10 cellular contexts compared by ENCODE assay signal in the genomic region with DNA sequence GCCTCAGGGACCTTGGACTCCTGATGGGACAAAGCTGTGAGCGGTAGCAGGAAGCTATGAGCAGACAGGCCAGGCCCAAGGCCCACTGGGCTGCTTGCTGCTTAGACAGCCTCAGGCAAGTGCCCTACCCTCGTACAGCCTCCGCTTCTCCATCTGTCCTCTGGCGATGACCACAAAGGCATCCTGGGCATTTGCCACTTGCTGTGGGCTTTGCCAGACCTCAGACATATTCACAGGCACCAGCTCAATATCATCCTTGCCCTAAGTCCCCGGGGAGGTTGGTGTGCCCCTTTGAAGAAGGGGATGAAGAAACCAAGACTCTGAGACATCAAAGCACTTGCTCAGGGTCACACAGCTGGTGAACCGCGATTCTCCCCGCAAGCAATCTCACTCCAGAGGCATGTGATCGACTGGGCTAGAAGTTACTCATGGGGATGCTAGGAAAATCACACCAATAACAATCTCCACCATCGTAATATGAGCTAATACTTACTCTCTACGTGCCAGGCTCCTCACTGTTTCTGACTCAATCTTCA. TPM values are rescaled to one million over a fixed set of nuclear protein-coding genes. Genes with fewer than 3 reads are reported as not detected.
A peak's percentile ranks its signal among the peaks of the same experiment; 100 is the strongest.
DNase-seq lines count a peak whose midpoint lies in the region; ATAC-seq, FAIRE-seq and TF ChIP-seq lines count a peak whose summit lies in the region.
"Had no signal": no experiment of that assay in that cellular context is flagged by ENCODE, and none has a peak within 500 bp of the region (broad histone marks: within the 10 kb centered on the region; RNA-seq: fewer than 3 reads in every experiment).

No MANE protein-coding gene starts in this region.

- SMC1A ChIA-PET in GM12878 (lab: Charles Lee; ENCODE audit: uncharacterized antibody, unreplicated experiment), result no interaction called here

- no peak for TF ChIP-seq POLR2A in GM12878 (IDR thresholded peaks at IDR 0.05; ENCODE audit: low read depth, low read length)

- H4K20me1 ChIP-seq in GM12878 (ENCODE audit: control insufficient read depth, insufficient read depth), result no peaks in the 10 kb centered on the region

- no peaks in the 10 kb centered on the region for H3K9me3 ChIP-seq in GM12878 (replicated peaks; ENCODE audit: control insufficient read depth, insufficient read depth, low read length)

- no peak for TF ChIP-seq EP300 in GM12878 (IDR thresholded peaks at IDR 0.05; ENCODE audit: borderline replicate concordance in 1 of 2, control insufficient read depth in 1 of 2, low read depth in 2 of 2, low read length in 2 of 2)

- CTCF ChIA-PET in GM12878 (lab: Yijun Ruan, JAX), result interaction anchor here (0.6 to 1.0 kb wide), 2 partner anchors 40 to 167 kb away, joined by 3 read pairs; no protein-coding TSS in a partner anchor

- H3K4me3 ChIP-seq in AG09309 (ENCODE audit: control insufficient read depth, low read depth, low read length) (no peak overlapping the region), GM12878 (no peak overlapping the region)

- H2AFZ ChIP-seq in GM12878 (ENCODE audit: control insufficient read depth, low read depth, low read length), result no peak overlapping the region

- no peak overlapping the region for H3K9ac ChIP-seq in GM12878 (ENCODE audit: control insufficient read depth, insufficient read depth, low read length)

- ATAC-seq in GM12878 (no peak), HG02763 (IDR thresholded peaks at IDR 0.05; ENCODE audit: unreplicated experiment) (no peak), HG02840 (IDR thresholded peaks at IDR 0.05; ENCODE audit: low FRiP score, unreplicated experiment) (no peak)
- ATAC-seq: WTC11 had no signal

- no peak for TF ChIP-seq RAD21 in GM12878 (IDR thresholded peaks at IDR 0.05; ENCODE audit: insufficient read depth, low read depth, low read length)

- H3K79me2 ChIP-seq in GM12878 (ENCODE audit: control insufficient read depth, insufficient read depth, low read length), result no peaks in the 10 kb centered on the region

- H3K27ac ChIP-seq in GM12878 (ENCODE audit: control insufficient read depth, insufficient read depth), result no peak overlapping the region

- DNase-seq in AG09309 (ENCODE audit: low read depth), result peak; percentile 87
- peak; percentile 64 for DNase-seq in HTR-8/SVneo (ENCODE audit: insufficient read length, low spot score)
- DNase-seq in GM12878 (ENCODE audit: low read depth, low spot score), result no peak
- DNase-seq in kidney tubule cell (ENCODE audit: low spot score), result peak; percentile 85
- DNase-seq in stimulated activated naive CD4-positive, alpha-beta T cell treated with Interleukin-2 at 50 U/mL for 16 hours (lab: John Stamatoyannopoulos, UW), result no peak
- DNase-seq in NCI-H1930 (lab: John Stamatoyannopoulos, UW), result no peak
- DNase-seq: NCI-H2107 had no signal

- no peaks in the 10 kb centered on the region for H3K4me1 ChIP-seq in GM12878 (ENCODE audit: control insufficient read depth, insufficient read depth, low read length)

- FAIRE-seq in HTR-8/SVneo (lab: Jason Lieb, UNC) (peak; percentile 87), GM12878 (lab: Jason Lieb, UNC) (no peak)

- intact Hi-C loops in GM12878 (cut with micrococcal nuclease; ENCODE audit: unreplicated experiment), result no loop called here

- TF ChIP-seq CTCF in AG09309 (IDR thresholded peaks at IDR 0.05; ENCODE audit: control insufficient read depth, insufficient read depth, low read depth, low read length, missing control alignments), result no peak
- TF ChIP-seq CTCF in GM12878 (IDR thresholded peaks at IDR 0.05 in 2 of 3, conservative IDR thresholded peaks at IDR 0.05 in 1 of 3; ENCODE audit: control insufficient read depth in 2 of 3, extremely low read depth in 1 of 3, insufficient read depth in 1 of 3, low read depth in 3 of 3, low read length in 3 of 3), result no peak

- RAD21 ChIA-PET in GM12878 (lab: Charles Lee; ENCODE audit: unreplicated experiment), result no interaction called here

- in situ Hi-C loops in GM12878 (cut with MboI), result no loop called here

- no peak overlapping the region for H3K4me2 ChIP-seq in GM12878 (ENCODE audit: control insufficient read depth, insufficient read depth)

- no peaks in the 10 kb centered on the region for H3K27me3 ChIP-seq in GM12878 (replicated peaks in 1 of 2; ENCODE audit: control insufficient read depth in 2 of 2, insufficient read depth in 2 of 2, low read length in 1 of 2)

- POLR2A ChIA-PET in GM12878 (lab: Charles Lee), result no interaction called here

- BruUV-seq in GM12878 (replicated peaks; lab: Mats Ljungman, UMichigan), result no TSS peak

- H3K36me3 ChIP-seq in GM12878 (ENCODE audit: control insufficient read depth in 2 of 2, insufficient read depth in 2 of 2, low read length in 1 of 2), result no peaks in the 10 kb centered on the region

- 31% methylated on average over 11 of the region's 11 CpGs for WGBS in GM12878 (ENCODE audit: insufficient coverage, insufficient replicate concordance, low lambda C conversion rate, missing lambda C conversion rate)

TF ChIP-seq in GM12878, 131 proteins besides CTCF, POLR2A, EP300 and RAD21:
- no peak for TF ChIP-seq SUZ12 (IDR thresholded peaks at IDR 0.05; ENCODE audit: unreplicated experiment)
- peak; percentile 39; the same call in 1 of the 2 replicates for TF ChIP-seq RUNX3 (IDR thresholded peaks at IDR 0.05; ENCODE audit: low read length)
- no peak for TF ChIP-seq FOXK2 (IDR thresholded peaks at IDR 0.05)

RNA-seq across cellular contexts. Expression of gene PPL, which starts 21.7 kb away (rescaled TPM):
- not detected in 2 replicates for total RNA-seq in GM12878 (2013; cell fraction: nucleolus; rRNA removed)
- 0.05 and 0.06 TPM in 2 replicates for total RNA-seq in GM12878 (2014; rRNA removed)
- total RNA-seq in GM12878 (2014; rRNA removed; fragmentation: Illumina TruSeq; extraction: Trizol), result 0.04 TPM in 1 of 2 replicates, not detected in the other
- 0.11 and 0.18 TPM in 2 replicates for total RNA-seq in GM12878 (2021)
- 0.29 TPM for polyA plus RNA-seq in GM12878 (2011; ENCODE audit: low read depth)
- polyA plus RNA-seq in GM12878 (2011; rRNA removed), result 0.04 TPM in 1 of 2 replicates, not detected in the other
- polyA plus RNA-seq in GM12878 (2011; cell fraction: cytosol; rRNA removed), result 0.03 TPM in 2 replicates
- 0.12 and 0.18 TPM in 2 replicates for polyA plus RNA-seq in GM12878 (2011; cell fraction: nucleus; rRNA removed)
- 0.11 and 0.14 TPM in 2 replicates for polyA plus RNA-seq in GM12878 (2012)
- 0.03 TPM in 1 of 2 replicates, not detected in the other for polyA plus RNA-seq in GM12878 (2014; fragmentation: Illumina TruSeq; extraction: Trizol)
- polyA plus RNA-seq in GM12878 (2014; fragmentation: Nextera tagmentation; extraction: Ambion mirVana), result not detected
- polyA plus RNA-seq in GM12878 (2014; rRNA removed), result 0.03 and 0.04 TPM in 2 replicates
- under 1 TPM; 0.19 to 0.47 TPM for polyA plus RNA-seq in GM12878 (2016; fragmentation: Nextera tagmentation; extraction: Ambion mirVana)
- 0.05 TPM in 1 of 2 replicates, not detected in the other for polyA minus RNA-seq in GM12878 (2011; rRNA and poly(A)+ RNA removed)
- 0.31 TPM in 1 of 2 replicates, not detected in the other for polyA minus RNA-seq in GM12878 (2011; cell fraction: cytosol; rRNA and poly(A)+ RNA removed)
- not detected in 2 replicates for polyA minus RNA-seq in GM12878 (2011; cell fraction: nucleus; rRNA and poly(A)+ RNA removed)

RNA-seq across cellular contexts. Expression of gene SEC14L5, which starts 42.8 kb away (rescaled TPM):
- not detected in 2 replicates for total RNA-seq in GM12878 (2013; cell fraction: nucleolus; rRNA removed)
- not detected in 2 replicates for total RNA-seq in GM12878 (2014; rRNA removed)
- total RNA-seq in GM12878 (2014; rRNA removed; fragmentation: Illumina TruSeq; extraction: Trizol), result not detected in 2 replicates
- total RNA-seq in GM12878 (2021), result not detected in 2 replicates
- polyA plus RNA-seq in GM12878 (2011; ENCODE audit: low read depth), result not detected
- polyA plus RNA-seq in GM12878 (2011; rRNA removed), result not detected in 2 replicates
- polyA plus RNA-seq in GM12878 (2011; cell fraction: cytosol; rRNA removed), result not detected in 2 replicates
- not detected in 2 replicates for polyA plus RNA-seq in GM12878 (2011; cell fraction: nucleus; rRNA removed)
- 0.03 TPM in 1 of 2 replicates, not detected in the other for polyA plus RNA-seq in GM12878 (2012)
- 0.01 TPM in 1 of 2 replicates, not detected in the other for polyA plus RNA-seq in GM12878 (2014; fragmentation: Illumina TruSeq; extraction: Trizol)
- not detected for polyA plus RNA-seq in GM12878 (2014; fragmentation: Nextera tagmentation; extraction: Ambion mirVana)
- polyA plus RNA-seq in GM12878 (2014; rRNA removed), result not detected in 2 replicates
- not detected for polyA plus RNA-seq in GM12878 (2016; fragmentation: Nextera tagmentation; extraction: Ambion mirVana)
- not detected in 2 replicates for polyA minus RNA-seq in GM12878 (2011; rRNA and poly(A)+ RNA removed)
- not detected in 2 replicates for polyA minus RNA-seq in GM12878 (2011; cell fraction: cytosol; rRNA and poly(A)+ RNA removed)
- not detected in 2 replicates for polyA minus RNA-seq in GM12878 (2011; cell fraction: nucleus; rRNA and poly(A)+ RNA removed)

Comparison
In these comparisons a context has a peak if more than half of its experiments do, and no peak if none do; other contexts are left out.
1. DNase-seq: peak in AG09309 (single experiment), HTR-8/SVneo (single experiment) and kidney tubule cell (single experiment); none in GM12878 (single experiment), stimulated activated naive CD4-positive, alpha-beta T cell treated with Interleukin-2 at 50 U/mL for 16 hours (single experiment) and NCI-H1930 (0 of 2).